ENCODE assay signal across 12 cellular contexts in genomic region chr17:2792541-2793169, GRCh38. TPM values are rescaled to one million over a fixed set of nuclear protein-coding genes. Genes with fewer than 3 reads are reported as not detected.
DNase-seq lines count a peak whose midpoint lies in the region; ATAC-seq and TF ChIP-seq lines count a peak whose summit lies in the region.
"Had no signal": no experiment of that assay in that cellular context is flagged by ENCODE, and none has a peak within 500 bp of the region (broad histone marks: within the 10 kb centered on the region; RNA-seq: fewer than 3 reads in every experiment).

No MANE protein-coding gene starts in this region.

- TF ChIP-seq CTCF in type B pancreatic cell (conservative IDR thresholded peaks at IDR 0.05) = no peak

- no peak overlapping the region for H3K4me3 ChIP-seq in aorta (ENCODE audit: low read length in 2 of 2)

- intact Hi-C loops in aorta (cut with DNase I) = no loop called here

- ATAC-seq in GM21423 (IDR thresholded peaks at IDR 0.05; ENCODE audit: unreplicated experiment) (peak; percentile 36), GM18517 (IDR thresholded peaks at IDR 0.05; ENCODE audit: unreplicated experiment) (no peak), aorta (ENCODE audit: low FRiP score) (no peak)
- peak; percentile 71 for ATAC-seq in activated naive CD8-positive, alpha-beta T cell treated with anti-CD3 and anti-CD28 coated beads, Interleukin-2, amount 50 U/mL, for 24 hours

- WGBS in aorta, 2 donors = 64 to 65% methylated on average over 21 of the region's 21 CpGs

- peak; percentile 85 for DNase-seq in activated CD4-positive, alpha-beta memory T cell treated with anti-CD3 and anti-CD28 coated beads, Interleukin-2, amount 10 ng/mL, durations not matched to agents 7 days and 5 days
- DNase-seq in activated naive CD8-positive, alpha-beta T cell treated with anti-CD3 and anti-CD28 coated beads, Interleukin-2, amount 50 U/mL, for 24 hours = peak; percentile 70
- peak; percentile 34 for DNase-seq in stimulated activated CD8-positive, alpha-beta memory T cell treated with anti-CD3 and anti-CD28 coated beads, Interleukin-15, amount 100 ng/mL, for 1 hour (ENCODE audit: low read depth)
- DNase-seq in type B pancreatic cell (ENCODE audit: extremely low spot score, unreplicated experiment) (no peak), aorta (no peak), islet precursor cell (no peak)
- DNase-seq: anterior cingulate cortex, NCI-H82 had no signal

- H3K27me3 Mint-ChIP-seq in activated CD4-positive, alpha-beta memory T cell treated with anti-CD3 and anti-CD28 coated beads, Interleukin-2, amount 10 ng/mL, durations not matched to agents 7 days and 5 days = peaks cover 33% of the 10 kb centered on the region
- H3K27me3 Mint-ChIP-seq in activated naive CD8-positive, alpha-beta T cell treated with anti-CD3 and anti-CD28 coated beads, Interleukin-2, amount 50 U/mL, for 24 hours = peaks cover 75% of the 10 kb centered on the region
- peaks cover 4% of the 10 kb centered on the region for H3K27me3 Mint-ChIP-seq in type B pancreatic cell

- no peaks in the 10 kb centered on the region for H3K4me1 ChIP-seq in aorta (ENCODE audit: control insufficient read depth in 1 of 2, insufficient read depth in 2 of 2, low read length in 2 of 2)

- no peaks in the 10 kb centered on the region for H3K36me3 ChIP-seq in aorta (ENCODE audit: control insufficient read depth in 1 of 2, insufficient read depth in 2 of 2, low read length in 1 of 2)

- H3K36me3 Mint-ChIP-seq in activated CD4-positive, alpha-beta memory T cell treated with anti-CD3 and anti-CD28 coated beads, Interleukin-2, amount 10 ng/mL, durations not matched to agents 7 days and 5 days (ENCODE audit: low read depth) = peaks cover 25% of the 10 kb centered on the region
- H3K36me3 Mint-ChIP-seq in activated naive CD8-positive, alpha-beta T cell treated with anti-CD3 and anti-CD28 coated beads, Interleukin-2, amount 50 U/mL, for 24 hours (ENCODE audit: low read depth) = no peaks in the 10 kb centered on the region
- no peaks in the 10 kb centered on the region for H3K36me3 Mint-ChIP-seq in type B pancreatic cell

- CTCF ChIA-PET in activated CD4-positive, alpha-beta memory T cell treated with anti-CD3 and anti-CD28 coated beads, Interleukin-2, amount 10 ng/mL, durations not matched to agents 7 days and 5 days (lab: Charles Lee) = interaction anchor here (0.7 to 10.3 kb wide), 3 partner anchors 22 to 592 kb away, joined by 3 to 137 read pairs (median 3); no protein-coding TSS in a partner anchor

- H3K9me3 ChIP-seq in aorta (ENCODE audit: control insufficient read depth, low read length) = no peaks in the 10 kb centered on the region

- H3K4me3 Mint-ChIP-seq in activated CD4-positive, alpha-beta memory T cell treated with anti-CD3 and anti-CD28 coated beads, Interleukin-2, amount 10 ng/mL, durations not matched to agents 7 days and 5 days = peak overlapping the region; percentile 28
- H3K4me3 Mint-ChIP-seq in activated naive CD8-positive, alpha-beta T cell treated with anti-CD3 and anti-CD28 coated beads, Interleukin-2, amount 50 U/mL, for 24 hours = peak overlapping the region; percentile 20
- no peak overlapping the region for H3K4me3 Mint-ChIP-seq in type B pancreatic cell
- H3K4me3 Mint-ChIP-seq: neural crest cell had no signal

- no peak overlapping the region for H3K27ac ChIP-seq in aorta (ENCODE audit: low read depth in 1 of 2, low read length in 2 of 2)
- H3K27ac ChIP-seq: epithelial cell of prostate had no signal

- peak overlapping the region; percentile 70 for H3K27ac Mint-ChIP-seq in activated CD4-positive, alpha-beta memory T cell treated with anti-CD3 and anti-CD28 coated beads, Interleukin-2, amount 10 ng/mL, durations not matched to agents 7 days and 5 days
- H3K27ac Mint-ChIP-seq in activated naive CD8-positive, alpha-beta T cell treated with anti-CD3 and anti-CD28 coated beads, Interleukin-2, amount 50 U/mL, for 24 hours = no peak overlapping the region
- H3K27ac Mint-ChIP-seq in type B pancreatic cell = no peak overlapping the region

- H3K27me3 ChIP-seq in aorta (ENCODE audit: control insufficient read depth in 1 of 2, insufficient read depth in 2 of 2, low read length in 1 of 2) = no peaks in the 10 kb centered on the region

- POLR2A ChIA-PET in activated CD4-positive, alpha-beta memory T cell treated with anti-CD3 and anti-CD28 coated beads, Interleukin-2, amount 10 ng/mL, durations not matched to agents 7 days and 5 days (lab: Charles Lee) = interaction anchor here (0.6 to 15.3 kb wide), 4 partner anchors 10 to 918 kb away, joined by 3 to 346 read pairs (median 3); no protein-coding TSS in a partner anchor

- H3K9me3 Mint-ChIP-seq in activated CD4-positive, alpha-beta memory T cell treated with anti-CD3 and anti-CD28 coated beads, Interleukin-2, amount 10 ng/mL, durations not matched to agents 7 days and 5 days = no peaks in the 10 kb centered on the region
- no peaks in the 10 kb centered on the region for H3K9me3 Mint-ChIP-seq in activated naive CD8-positive, alpha-beta T cell treated with anti-CD3 and anti-CD28 coated beads, Interleukin-2, amount 50 U/mL, for 24 hours
- H3K9me3 Mint-ChIP-seq in type B pancreatic cell = no peaks in the 10 kb centered on the region
- H3K9me3 Mint-ChIP-seq: neural crest cell had no signal

- H3K4me1 Mint-ChIP-seq in activated CD4-positive, alpha-beta memory T cell treated with anti-CD3 and anti-CD28 coated beads, Interleukin-2, amount 10 ng/mL, durations not matched to agents 7 days and 5 days = peaks cover 78% of the 10 kb centered on the region
- peaks cover 63% of the 10 kb centered on the region for H3K4me1 Mint-ChIP-seq in activated naive CD8-positive, alpha-beta T cell treated with anti-CD3 and anti-CD28 coated beads, Interleukin-2, amount 50 U/mL, for 24 hours
- H3K4me1 Mint-ChIP-seq in type B pancreatic cell (ENCODE audit: unreplicated experiment) = no peaks in the 10 kb centered on the region
- H3K4me1 Mint-ChIP-seq: neural crest cell had no signal

RNA-seq across cellular contexts. Expression of gene RAP1GAP2, which starts 3.6 kb away (rescaled TPM):
- total RNA-seq in activated CD4-positive, alpha-beta memory T cell treated with anti-CD3 and anti-CD28 coated beads, Interleukin-2, amount 10 ng/mL, durations not matched to agents 7 days and 5 days = 10 to 100 TPM; 36.7 to 39.8 TPM
- 49.7 and 74.2 TPM in 2 replicates for total RNA-seq in type B pancreatic cell (ENCODE audit: low replicate concordance)
- total RNA-seq in aorta = 1 to 10 TPM; 6.1 to 7.7 TPM
- polyA plus RNA-seq in aorta = 1 to 10 TPM; 2.0 to 2.4 TPM

RNA-seq across cellular contexts. Expression of gene CCDC92B, which starts 43.2 kb away (rescaled TPM):
- total RNA-seq in activated CD4-positive, alpha-beta memory T cell treated with anti-CD3 and anti-CD28 coated beads, Interleukin-2, amount 10 ng/mL, durations not matched to agents 7 days and 5 days = under 1 TPM in 1 of 2 experiments, not detected in 1; 0.10 TPM
- 1.3 and 1.5 TPM in 2 replicates for total RNA-seq in type B pancreatic cell (ENCODE audit: low replicate concordance)
- under 1 TPM in 1 of 2 donors, not detected in 1; 0.18 TPM for total RNA-seq in aorta
- not detected for polyA plus RNA-seq in aorta

Comparison
In these comparisons a context has a peak if more than half of its experiments do, and no peak if none do; other contexts are left out.
1. ATAC-seq: peak in GM21423 (single experiment) and activated naive CD8-positive, alpha-beta T cell treated with anti-CD3 and anti-CD28 coated beads, Interleukin-2, amount 50 U/mL, for 24 hours (single experiment); none in GM18517 (single experiment) and aorta (single experiment).
2. DNase-seq: peak in activated CD4-positive, alpha-beta memory T cell treated with anti-CD3 and anti-CD28 coated beads, Interleukin-2, amount 10 ng/mL, durations not matched to agents 7 days and 5 days (single experiment), activated naive CD8-positive, alpha-beta T cell treated with anti-CD3 and anti-CD28 coated beads, Interleukin-2, amount 50 U/mL, for 24 hours (single experiment) and stimulated activated CD8-positive, alpha-beta memory T cell treated with anti-CD3 and anti-CD28 coated beads, Interleukin-15, amount 100 ng/mL, for 1 hour (single experiment); none in type B pancreatic cell (single experiment), aorta (0 of 2) and islet precursor cell (single experiment).